ENCODE assay signal across 8 cellular contexts in the genomic region with DNA sequence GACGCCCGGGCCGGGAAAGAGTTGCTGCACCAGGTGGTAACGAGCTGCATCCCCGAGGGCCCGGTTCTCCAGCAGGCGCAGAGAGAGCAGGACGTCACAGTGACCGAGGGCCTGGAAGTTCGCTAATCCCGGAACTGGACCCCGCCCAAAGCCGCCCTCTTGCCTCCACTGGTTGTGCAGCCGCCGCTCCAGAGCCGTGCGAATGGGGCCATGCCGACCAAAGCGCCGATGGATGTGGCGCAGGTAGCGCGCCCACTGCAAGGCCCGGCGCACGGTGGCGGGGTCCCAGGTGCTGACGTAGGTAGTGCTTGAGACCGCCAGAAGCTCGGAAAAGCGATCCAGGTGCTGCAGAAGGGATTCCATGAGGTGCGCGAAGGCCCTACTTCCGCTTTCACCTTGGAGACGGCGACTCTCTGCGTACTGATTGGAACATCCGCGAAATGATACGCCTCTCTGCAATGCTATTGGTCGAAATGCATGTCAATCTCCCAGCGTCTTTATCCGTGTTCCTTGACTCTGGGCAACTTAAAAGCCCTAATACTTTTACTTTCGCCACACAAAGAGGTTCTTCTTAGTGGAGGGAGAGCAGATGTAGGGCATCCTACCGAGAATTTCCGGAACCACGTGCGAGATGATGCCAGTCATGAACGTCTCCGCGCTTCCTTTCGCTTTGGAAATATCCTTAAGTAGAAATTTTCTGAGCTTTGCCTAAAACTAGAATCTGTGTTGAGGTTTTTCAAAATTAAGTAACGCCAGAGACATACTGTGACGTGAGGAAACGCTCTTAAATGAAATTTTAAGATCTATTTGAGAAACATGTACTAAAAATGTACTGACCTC. TPM values are rescaled to one million over a fixed set of nuclear protein-coding genes. Genes with fewer than 3 reads are reported as not detected.
DNase-seq lines count a peak whose midpoint lies in the region; ATAC-seq and TF ChIP-seq lines count a peak whose summit lies in the region.

A gene with protein sequence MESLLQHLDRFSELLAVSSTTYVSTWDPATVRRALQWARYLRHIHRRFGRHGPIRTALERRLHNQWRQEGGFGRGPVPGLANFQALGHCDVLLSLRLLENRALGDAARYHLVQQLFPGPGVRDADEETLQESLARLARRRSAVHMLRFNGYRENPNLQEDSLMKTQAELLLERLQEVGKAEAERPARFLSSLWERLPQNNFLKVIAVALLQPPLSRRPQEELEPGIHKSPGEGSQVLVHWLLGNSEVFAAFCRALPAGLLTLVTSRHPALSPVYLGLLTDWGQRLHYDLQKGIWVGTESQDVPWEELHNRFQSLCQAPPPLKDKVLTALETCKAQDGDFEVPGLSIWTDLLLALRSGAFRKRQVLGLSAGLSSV (minus strand): TSS at position 376 of the 840 bp plus-strand sequence. CDS start 13 bp downstream, at position 363.

- H3K4me3 ChIP-seq in gastroesophageal sphincter = peak within 1 kb of the TSS; percentile 93 to 97
- H3K4me3 ChIP-seq in neutrophil (ENCODE audit: low read depth in 1 of 2, low read length in 1 of 2) = peak within 1 kb of the TSS; percentile 75 to 98

- POLR2A ChIA-PET in HEK293T (lab: Yijun Ruan, JAX) = interaction anchor here (1.2 kb wide), 1 partner anchor 203 kb away, joined by 3 read pairs; no protein-coding TSS in a partner anchor

- no peak for TF ChIP-seq EP300 in gastroesophageal sphincter (IDR thresholded peaks at IDR 0.05)

- peak; percentile 98 for ATAC-seq in gastroesophageal sphincter

- peaks cover 0 to 27% (median 2%) of the 10 kb centered on the region in 3 donors for H3K4me1 ChIP-seq in gastroesophageal sphincter
- H3K4me1 ChIP-seq in neutrophil (ENCODE audit: control insufficient read depth in 1 of 2, insufficient read depth in 1 of 2, low read depth in 1 of 2, low read length in 1 of 2) = peaks cover 17 to 18% of the 10 kb centered on the region in 2 experiments

- H3K27me3 ChIP-seq in gastroesophageal sphincter (no peaks in the 10 kb centered on the region), neutrophil (no peaks in the 10 kb centered on the region)

- 0 to 1% methylated on average over 12 to 21 of the region's 55 CpGs for WGBS in gastroesophageal sphincter (ENCODE audit: low coverage in 1 of 2), 2 donors

- TF ChIP-seq CTCF in gastroesophageal sphincter (IDR thresholded peaks at IDR 0.05) (no peak), neutrophil (IDR thresholded peaks at IDR 0.05) (peak; percentile 15)

- peak; percentile 88 for DNase-seq in GF-D8 (lab: John Stamatoyannopoulos, UW)
- DNase-seq in HEK293T (ENCODE audit: extremely low spot score) = peak; percentile 17
- DNase-seq in MV-4-11 (lab: John Stamatoyannopoulos, UW) = peak; percentile 99
- DNase-seq in SK-MEL-5 (ENCODE audit: low read depth, low spot score) = peak; percentile 99
- peak; percentile 92 for DNase-seq in activated naive CD4-positive, alpha-beta T cell treated with Interleukin-2 at 50 U/mL for 16 hours
- DNase-seq in superior temporal gyrus (ENCODE audit: extremely low spot score) = peak; percentile 100

- TF ChIP-seq POLR2A in gastroesophageal sphincter (IDR thresholded peaks at IDR 0.05) = peak in 1 of 2 donors; percentile 7

- no peaks in the 10 kb centered on the region for H3K36me3 ChIP-seq in gastroesophageal sphincter
- no peaks in the 10 kb centered on the region for H3K36me3 ChIP-seq in neutrophil

- CTCF ChIA-PET in HEK293T (lab: Yijun Ruan, JAX) = no interaction called here

- no peaks in the 10 kb centered on the region for H3K9me3 ChIP-seq in gastroesophageal sphincter
- H3K9me3 ChIP-seq in neutrophil = no peaks in the 10 kb centered on the region

- in situ Hi-C loops in SK-MEL-5 (cut with HindIII; ENCODE audit: low pct_unique_long_range_greater_than_20kb, low sequenced_read_pairs) = no loop called here

- H3K27ac ChIP-seq in gastroesophageal sphincter (peak within 1 kb of the TSS; percentile 56 to 93 (median 88)), neutrophil (peak within 1 kb of the TSS; percentile 80)

TF ChIP-seq in HEK293T, 16 proteins besides CTCF, POLR2A, EP300 and RAD21:
- TF ChIP-seq LEF1 (IDR thresholded peaks at IDR 0.05; ENCODE audit: borderline replicate concordance) = no peak
- peak; percentile 32; the same call in 1 of the 2 replicates for TF ChIP-seq L3MBTL2 (conservative IDR thresholded peaks at IDR 0.05)
- TF ChIP-seq, protein P1, sequence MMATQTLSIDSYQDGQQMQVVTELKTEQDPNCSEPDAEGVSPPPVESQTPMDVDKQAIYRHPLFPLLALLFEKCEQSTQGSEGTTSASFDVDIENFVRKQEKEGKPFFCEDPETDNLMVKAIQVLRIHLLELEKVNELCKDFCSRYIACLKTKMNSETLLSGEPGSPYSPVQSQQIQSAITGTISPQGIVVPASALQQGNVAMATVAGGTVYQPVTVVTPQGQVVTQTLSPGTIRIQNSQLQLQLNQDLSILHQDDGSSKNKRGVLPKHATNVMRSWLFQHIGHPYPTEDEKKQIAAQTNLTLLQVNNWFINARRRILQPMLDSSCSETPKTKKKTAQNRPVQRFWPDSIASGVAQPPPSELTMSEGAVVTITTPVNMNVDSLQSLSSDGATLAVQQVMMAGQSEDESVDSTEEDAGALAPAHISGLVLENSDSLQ (IDR thresholded peaks at IDR 0.05) = peak; percentile 96
- TF ChIP-seq FOXA1 (IDR thresholded peaks at IDR 0.05) = no peak

RNA-seq across cellular contexts. Expression of the gene that starts here (rescaled TPM):
- 20.7 and 23.5 TPM in 2 replicates for total RNA-seq in SK-MEL-5 (2014; rRNA removed; shearing (Covaris generic))
- 17.9 and 21.2 TPM in 2 replicates for polyA plus RNA-seq in SK-MEL-5 (2015; cell fraction: cytosol; rRNA removed)
- polyA plus RNA-seq in SK-MEL-5 (2015; cell fraction: nucleus; rRNA removed) = 19.7 and 20.4 TPM in 2 replicates
- 1 to 10 TPM; 3.6 to 9.2 (median 6.2) TPM for total RNA-seq in gastroesophageal sphincter

Comparison
In these comparisons a context has a peak if more than half of its experiments do, and no peak if none do; other contexts are left out.
1. Peak in every context shown above with its lines: DNase-seq, ATAC-seq, H3K4me3 ChIP-seq and H3K27ac ChIP-seq.
2. DNase-seq: peak in every context shown above with its lines; median percentile 100 in superior temporal gyrus; 99 in MV-4-11; 99 in SK-MEL-5; 92 in activated naive CD4-positive, alpha-beta T cell treated with Interleukin-2 at 50 U/mL for 16 hours; 88 in GF-D8; 17 in HEK293T.